Comparison of ENCODE assay signal across 8 cellular contexts in genomic region chr6:35731414-35731735, GRCh38.
DNase-seq lines count a peak whose midpoint lies in the region; ATAC-seq and TF ChIP-seq lines count a peak whose summit lies in the region.

No MANE protein-coding gene starts in this region.

- ATAC-seq in HG02981 (IDR thresholded peaks at IDR 0.05; ENCODE audit: unreplicated experiment), result peak; percentile 35

- no peak for TF ChIP-seq CTCF in cardiac fibroblast (IDR thresholded peaks at IDR 0.05; ENCODE audit: low read depth, low read length)

- DNase-seq in SIG-M5 treated with dmso at 0.1 percent for 504 hours (lab: John Stamatoyannopoulos, UW; ENCODE audit: unreplicated experiment) (peak; percentile 63), SIG-M5 (lab: John Stamatoyannopoulos, UW) (no peak), NCI-H2196 treated with DMSO at 0.1 percent for 48 hours (lab: John Stamatoyannopoulos, UW; ENCODE audit: unreplicated experiment) (peak; percentile 65), cardiac fibroblast (ENCODE audit: low read depth in 2 of 2) (peak; percentile 88 to 92), islet precursor cell (peak; percentile 95)
- peak; percentile 68 to 78 (median 76) for DNase-seq in activated CD4-positive, CD25-positive, alpha-beta regulatory T cell (lab: John Stamatoyannopoulos, UW)
- peak; percentile 90 for DNase-seq in stimulated activated CD4-positive, alpha-beta T cell treated with anti-CD3 and anti-CD28 coated beads, Interleukin-12 subunit alpha, Interleukin-12 subunit beta, amount 100 ng/mL, for 4 hours

- peak overlapping the region; percentile 53 to 54 for H3K4me3 ChIP-seq in cardiac fibroblast (replicated peaks in 1 of 2; ENCODE audit: low read depth in 2 of 2, low read length in 2 of 2)
